Comparison of ENCODE assay signal across 25 cellular contexts in genomic region chr3:11329779-11330178, GRCh38. TPM values are rescaled to one million over a fixed set of nuclear protein-coding genes. Genes with fewer than 3 reads are reported as not detected.
DNase-seq lines count a peak whose midpoint lies in the region; ATAC-seq, FAIRE-seq and TF ChIP-seq lines count a peak whose summit lies in the region.
"Had no signal": no experiment of that assay in that cellular context is flagged by ENCODE, and none has a peak within 500 bp of the region (broad histone marks: within the 10 kb centered on the region; RNA-seq: fewer than 3 reads in every experiment).

No MANE protein-coding gene starts in this region.

- H3K4me3 Mint-ChIP-seq in CD8-positive, alpha-beta T cell = no peak overlapping the region
- H3K4me3 Mint-ChIP-seq: B cell; CD4-positive, CD25-positive, alpha-beta regulatory T cell; CD8-positive, alpha-beta memory T cell; H9 had no signal

- H3K27me3 Mint-ChIP-seq in CD8-positive, alpha-beta T cell (ENCODE audit: low read depth) = no peaks in the 10 kb centered on the region
- H3K27me3 Mint-ChIP-seq: B cell; CD4-positive, CD25-positive, alpha-beta regulatory T cell; CD8-positive, alpha-beta memory T cell had no signal

- H3K9me3 ChIP-seq in HepG2 (ENCODE audit: low read length) (no peaks in the 10 kb centered on the region), right lobe of liver (no peaks in the 10 kb centered on the region), adrenal gland (replicated peaks in 1 of 3) (no peaks in the 10 kb centered on the region)
- H3K9me3 ChIP-seq in CD8-positive, alpha-beta T cell (ENCODE audit: low read length) = no peaks in the 10 kb centered on the region
- H3K9me3 ChIP-seq: BLaER1 had no signal

- TF ChIP-seq RAD21 in HepG2 (CRISPR knock-in tag; IDR thresholded peaks at IDR 0.05) = no peak

- CTCF ChIA-PET in HepG2 (lab: Yijun Ruan, JAX; ENCODE audit: low intra/inter-chr PET ratio, low total read pairs) = no interaction called here
- CTCF ChIA-PET in CD8-positive, alpha-beta T cell (lab: Charles Lee) = interaction anchor here (0.6 to 1.1 kb wide), 2 partner anchors 92 to 93 kb away, joined by 3 read pairs; no protein-coding TSS in a partner anchor

- H3K4me1 ChIP-seq in HepG2 (ENCODE audit: insufficient read depth, low read length) (no peaks in the 10 kb centered on the region), right lobe of liver (no peaks in the 10 kb centered on the region), adrenal gland (replicated peaks in 1 of 2) (peaks cover 14 to 22% of the 10 kb centered on the region in 2 donors)
- no peaks in the 10 kb centered on the region for H3K4me1 ChIP-seq in CD8-positive, alpha-beta T cell (ENCODE audit: insufficient read depth, low read length)
- H3K4me1 ChIP-seq: BLaER1 had no signal

- H3K27ac Mint-ChIP-seq in CD8-positive, alpha-beta T cell = peak overlapping the region; percentile 14
- H3K27ac Mint-ChIP-seq: B cell, H9 had no signal

- POLR2A ChIA-PET in HepG2 (lab: Yijun Ruan, JAX) = no interaction called here
- POLR2A ChIA-PET in CD8-positive, alpha-beta T cell (lab: Charles Lee) = no interaction called here

- peaks cover 66% of the 10 kb centered on the region for H3K36me3 Mint-ChIP-seq in CD8-positive, alpha-beta T cell

- H3K36me3 ChIP-seq in HepG2 (replicated peaks in 1 of 2; ENCODE audit: control insufficient read depth in 1 of 2, insufficient read depth in 2 of 2, low read length in 2 of 2) = peaks cover 3 to 12% of the 10 kb centered on the region in 2 experiments; a peak in 1 of 5 replicates
- H3K36me3 ChIP-seq in right lobe of liver = peaks cover 0 to 13% (median 0%) of the 10 kb centered on the region in 4 donors
- H3K36me3 ChIP-seq in CD8-positive, alpha-beta T cell (ENCODE audit: insufficient read depth, low read length) = no peaks in the 10 kb centered on the region
- H3K36me3 ChIP-seq in adrenal gland (replicated peaks in 1 of 2) = peaks cover 4 to 16% of the 10 kb centered on the region in 2 donors

- H3K27ac ChIP-seq in HepG2 (ENCODE audit: extremely low read length, insufficient read depth, low read length) (no peak overlapping the region), right lobe of liver (no peak overlapping the region), adrenal gland (peak overlapping the region in 3 of 5 donors; percentile 39 to 47 (median 41))
- H3K27ac ChIP-seq in CD8-positive, alpha-beta T cell (ENCODE audit: low read depth, low read length) = no peak overlapping the region
- H3K27ac ChIP-seq: BLaER1, C4-2B, GM23248 had no signal

- no peak for TF ChIP-seq CTCF in HepG2 (CRISPR knock-in tag; IDR thresholded peaks at IDR 0.05)
- no peak for TF ChIP-seq CTCF in right lobe of liver (IDR thresholded peaks at IDR 0.05)
- TF ChIP-seq CTCF in CD8-positive, alpha-beta T cell (IDR thresholded peaks at IDR 0.05) = no peak
- TF ChIP-seq CTCF in adrenal gland (IDR thresholded peaks at IDR 0.05) = no peak

- in situ Hi-C loops in HepG2 (cut with HindIII; ENCODE audit: extremely low pct_ligation_motif_present, low pct_unique_long_range_greater_than_20kb) = no loop called here

- TF ChIP-seq POLR2A in HepG2 (IDR thresholded peaks at IDR 0.05; ENCODE audit: insufficient read depth in 1 of 2, low read depth in 2 of 2, low read length in 2 of 2) = no peak
- no peak for TF ChIP-seq POLR2A in right lobe of liver (IDR thresholded peaks at IDR 0.05)
- no peak for TF ChIP-seq POLR2A in adrenal gland (IDR thresholded peaks at IDR 0.05)
- TF ChIP-seq POLR2A in GM12891 (IDR thresholded peaks at IDR 0.05; ENCODE audit: low read depth, low read length) = no peak

- intact Hi-C loops in HepG2 (cut with micrococcal nuclease; ENCODE audit: unreplicated experiment) = loop anchor here (10.0 kb wide), 1 partner anchor 175 kb away; the partner anchor contains the start of gene HRH1
- intact Hi-C loops in right lobe of liver (cut with DNase I) = no loop called here
- intact Hi-C loops in CD8-positive, alpha-beta T cell (cut with DNase I, micrococcal nuclease) = no loop called here
- intact Hi-C loops in adrenal gland (cut with DNase I) = loop anchor here (5.0 to 10.0 kb wide), 4 partner anchors 55 to 385 kb away; partner anchors contain the start of genes ATG7 (in 1 of the 2) and HRH1 (in 1 of the 2)

- ATAC-seq in HepG2 (no peak), right lobe of liver (no peak), GM18511 (IDR thresholded peaks at IDR 0.05; ENCODE audit: unreplicated experiment) (no peak)
- no peak for ATAC-seq in CD8-positive, alpha-beta T cell
- ATAC-seq: GM12878, HCT116 had no signal

- no peak overlapping the region for H3K4me2 ChIP-seq in HepG2 (ENCODE audit: low read depth, low read length)
- H3K4me2 ChIP-seq: BLaER1 had no signal

- H3K4me3 ChIP-seq in HepG2 (replicated peaks in 1 of 3; ENCODE audit: insufficient read depth in 1 of 3, low read depth in 2 of 3, low read length in 3 of 3) = no peak overlapping the region
- H3K4me3 ChIP-seq in right lobe of liver = no peak overlapping the region
- H3K4me3 ChIP-seq in CD8-positive, alpha-beta T cell (ENCODE audit: low read depth, low read length) = no peak overlapping the region
- H3K4me3 ChIP-seq in adrenal gland = no peak overlapping the region
- H3K4me3 ChIP-seq: BLaER1, GM12878, GM23248 had no signal

- H3K9ac ChIP-seq in HepG2 (ENCODE audit: insufficient read depth, low read depth, low read length) = no peak overlapping the region
- H3K9ac ChIP-seq: BLaER1, GM23248 had no signal

- H3K4me1 Mint-ChIP-seq in CD8-positive, alpha-beta T cell (ENCODE audit: low read depth) = no peaks in the 10 kb centered on the region
- H3K4me1 Mint-ChIP-seq: B cell had no signal

- WGBS in HepG2 (ENCODE audit: low lambda C conversion rate) = 80% methylated on average over 2 of the region's 2 CpGs
- WGBS in right lobe of liver (ENCODE audit: insufficient coverage, low coverage, low lambda C conversion rate, missing lambda C conversion rate) = 100% methylated on average over 1 of the region's 2 CpGs
- whole genome bisulfite sequencing in adrenal gland, 4 donors = 31 to 49% (median 39%) methylated on average over 2 of the region's 2 CpGs

- no peaks in the 10 kb centered on the region for H3K79me2 ChIP-seq in HepG2 (ENCODE audit: insufficient read depth, low read length)

- H2AFZ ChIP-seq in HepG2 (ENCODE audit: low read length) = no peak overlapping the region
- H2AFZ ChIP-seq: GM23248 had no signal

- H4K20me1 ChIP-seq in HepG2 (ENCODE audit: insufficient read depth, low read length) = no peaks in the 10 kb centered on the region
- H4K20me1 ChIP-seq: BLaER1 had no signal

- TF ChIP-seq EP300 in HepG2 (IDR thresholded peaks at IDR 0.05; ENCODE audit: low read depth in 2 of 2, low read length in 2 of 2) (no peak), HepG2 (CRISPR knock-in tag; IDR thresholded peaks at IDR 0.05; ENCODE audit: borderline replicate concordance) (no peak)

- no peaks in the 10 kb centered on the region for H3K27me3 ChIP-seq in HepG2 (ENCODE audit: control insufficient read depth in 1 of 2, insufficient read depth in 2 of 2, low read length in 2 of 2)
- no peaks in the 10 kb centered on the region for H3K27me3 ChIP-seq in right lobe of liver
- H3K27me3 ChIP-seq in CD8-positive, alpha-beta T cell (ENCODE audit: insufficient read depth, low read length) = no peaks in the 10 kb centered on the region
- no peaks in the 10 kb centered on the region for H3K27me3 ChIP-seq in adrenal gland
- H3K27me3 ChIP-seq: BLaER1 had no signal

- DNase-seq in HepG2 (ENCODE audit: low spot score) (no peak), right lobe of liver (no peak), adrenal gland (no peak), GM12891 (ENCODE audit: insufficient read length, low spot score) (no peak), AG08395 (ENCODE audit: low spot score) (no peak)
- no peak for DNase-seq in CD8-positive, alpha-beta T cell
- DNase-seq: 8988T; CD4-positive, CD25-positive, alpha-beta regulatory T cell; CD8-positive, alpha-beta memory T cell; DMS 273 treated with DMSO at 0.1 percent for 48 hours; DMS79; EL; GDM1; GM23248; H9 had no signal

- no peaks in the 10 kb centered on the region for H3K9me3 Mint-ChIP-seq in CD8-positive, alpha-beta T cell
- H3K9me3 Mint-ChIP-seq: CD4-positive, CD25-positive, alpha-beta regulatory T cell; CD8-positive, alpha-beta memory T cell; H9 had no signal

- FAIRE-seq in HepG2 (lab: Jason Lieb, UNC) = no peak
- FAIRE-seq in GM12891 (lab: Jason Lieb, UNC) = no peak
- FAIRE-seq: D721Med, GM12878, GM18507, GM19239, H1 had no signal

- BruUV-seq in HepG2 (replicated peaks; lab: Mats Ljungman, UMichigan) = no TSS peak

TF ChIP-seq in HepG2, 621 proteins besides CTCF, POLR2A, EP300 and RAD21 (continues in another document):
- TF ChIP-seq MAFF (IDR thresholded peaks at IDR 0.05; ENCODE audit: low read depth, low read length) = peak; percentile 91

TF ChIP-seq in GM12891, 5 proteins besides CTCF, POLR2A, EP300 and RAD21 (continues in another document):
- no peak for TF ChIP-seq POU2F2 (IDR thresholded peaks at IDR 0.05; ENCODE audit: low read depth, low read length)
- TF ChIP-seq POLR2AphosphoS5 (IDR thresholded peaks at IDR 0.05; ENCODE audit: low read depth, low read length) = no peak

RNA-seq across cellular contexts. Expression of gene ATG7, which starts 57.6 kb away (rescaled TPM):
- total RNA-seq in HepG2 (2016; rRNA removed; fragmentation: Illumina TruSeq; extraction: Trizol) = 22.1 and 31.4 TPM in 2 replicates
- 15.8 and 23.9 TPM in 2 replicates for total RNA-seq in HepG2 (2016; cell fraction: cytosol; rRNA removed; fragmentation: Illumina TruSeq; extraction: Trizol; ENCODE audit: low read depth)
- total RNA-seq in HepG2 (2016; cell fraction: insoluble cytoplasmic fraction; rRNA removed; fragmentation: Illumina TruSeq; extraction: Trizol) = 23.4 and 25.5 TPM in 2 replicates
- 12.2 and 17.6 TPM in 2 replicates for total RNA-seq in HepG2 (2016; cell fraction: membrane; rRNA removed; fragmentation: Illumina TruSeq; extraction: Trizol)
- total RNA-seq in HepG2 (2016; cell fraction: nucleus; rRNA removed; fragmentation: Illumina TruSeq; extraction: Trizol) = 30.5 and 30.8 TPM in 2 replicates
- 7.8 and 7.9 TPM in 2 replicates for polyA plus RNA-seq in HepG2 (2011; rRNA removed)
- 8.6 and 9.9 TPM in 2 replicates for polyA plus RNA-seq in HepG2 (2011; cell fraction: cytosol; rRNA removed)
- polyA plus RNA-seq in HepG2 (2011; cell fraction: nucleus; rRNA removed) = 8.8 and 12.1 TPM in 2 replicates
- 7.2 and 9.9 TPM in 2 replicates for polyA plus RNA-seq in HepG2 (2012)
- polyA plus RNA-seq in HepG2 (2016; cell fraction: cytosol; fragmentation: Illumina TruSeq; extraction: Trizol; ENCODE audit: low read depth) = 3.6 and 4.5 TPM in 2 replicates
- 17.1 and 17.3 TPM in 2 replicates for polyA plus RNA-seq in HepG2 (2016; cell fraction: insoluble cytoplasmic fraction; fragmentation: Illumina TruSeq; extraction: Trizol; ENCODE audit: low read depth)
- 5.1 and 5.2 TPM in 2 replicates for polyA plus RNA-seq in HepG2 (2016; cell fraction: membrane; fragmentation: Illumina TruSeq; extraction: Trizol; ENCODE audit: low read depth)
- polyA plus RNA-seq in HepG2 (2016; cell fraction: nucleus; fragmentation: Illumina TruSeq; extraction: Trizol; ENCODE audit: insufficient read depth, low read depth) = 6.9 and 8.1 TPM in 2 replicates
- 20.6 and 45.9 TPM in 2 replicates for polyA minus RNA-seq in HepG2 (2011; rRNA and poly(A)+ RNA removed; ENCODE audit: low replicate concordance)
- polyA minus RNA-seq in HepG2 (2011; cell fraction: cytosol; rRNA and poly(A)+ RNA removed) = 9.0 and 9.6 TPM in 2 replicates
- 28.8 and 42.5 TPM in 2 replicates for polyA minus RNA-seq in HepG2 (2011; cell fraction: nucleus; rRNA and poly(A)+ RNA removed)
- 10 to 100 TPM; 13.6 to 21.1 (median 15.8) TPM for total RNA-seq in right lobe of liver
- total RNA-seq in CD8-positive, alpha-beta T cell = 10 to 100 TPM; 21.3 to 23.8 TPM
- 100 to 1,000 TPM in 1 of 8 donors, 10 to 100 TPM in 7; 29.5 to 118 (median 46.2) TPM for total RNA-seq in adrenal gland
- polyA plus RNA-seq in adrenal gland = 10 to 100 TPM in 2 of 3 donors, 1 to 10 TPM in 1; 9.1 to 24.2 (median 11.2) TPM
- 15.2 TPM for polyA plus RNA-seq in GM12891 (2012; ENCODE audit: low read depth, missing spikeins)

Comparison
In these comparisons a context has a peak if more than half of its experiments do, and no peak if none do; other contexts are left out.
1. intact Hi-C loops: an anchor here in HepG2 (10.0 kb wide) and adrenal gland (5.0 to 10.0 kb wide); none called in right lobe of liver and CD8-positive, alpha-beta T cell.
2. H3K27ac ChIP-seq: peak in adrenal gland (3 of 5); none in HepG2 (single experiment), right lobe of liver (0 of 3) and CD8-positive, alpha-beta T cell (single experiment).